ENCODE assay signal across 1 cellular context in the genomic region with DNA sequence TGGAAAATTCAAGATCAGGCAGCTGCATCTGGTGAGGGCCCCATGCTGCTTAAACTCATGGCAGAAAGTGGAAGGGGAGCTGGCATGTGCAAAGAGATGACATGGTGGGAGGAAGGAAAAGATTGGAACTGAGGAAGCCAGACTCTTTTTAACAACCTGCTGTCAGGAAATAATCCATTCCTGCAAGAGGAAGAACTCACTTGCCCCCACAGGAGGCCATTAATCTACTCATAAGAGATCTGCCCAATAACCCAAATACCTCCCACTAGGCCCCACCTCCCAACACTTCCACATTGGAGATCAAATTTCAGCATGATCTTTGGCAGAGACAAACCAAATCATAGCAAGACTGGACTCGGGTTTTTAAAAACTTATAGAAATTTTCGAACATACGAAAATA.
TF ChIP-seq lines count a peak whose summit lies in the region.

No MANE protein-coding gene starts in this region.

TF ChIP-seq in SK-N-SH, 30 proteins besides CTCF, POLR2A, EP300 and RAD21 (continued from another document):
- no peak for TF ChIP-seq REST (IDR thresholded peaks at IDR 0.05; ENCODE audit: low read depth, low read length)
- TF ChIP-seq GABPA (IDR thresholded peaks at IDR 0.05; ENCODE audit: low read depth), result no peak
- TF ChIP-seq TAF1 (IDR thresholded peaks at IDR 0.05; ENCODE audit: borderline replicate concordance, low read depth, low read length), result no peak
- no peak; the same call in 1 of the 2 replicates for TF ChIP-seq YY1 (IDR thresholded peaks at IDR 0.05; ENCODE audit: low read depth)
